Comparison of ENCODE assay signal across 20 cellular contexts in genomic region chr16:51321251-51321650, GRCh38.
"Had no signal": no experiment of that assay in that cellular context is flagged by ENCODE, and none has a peak within 500 bp of the region (broad histone marks: within the 10 kb centered on the region; RNA-seq: fewer than 3 reads in every experiment).

No MANE protein-coding gene starts in this region.

- H3K9ac ChIP-seq: parathyroid adenoma had no signal

- H3K27me3 Mint-ChIP-seq: activated B cell treated with CpG ODN at 0.5 μM for 24 hours; activated CD8-positive, alpha-beta T cell treated with anti-CD3 and anti-CD28 coated beads for 36 hours; activated naive CD4-positive, alpha-beta T cell treated with anti-CD3 and anti-CD28 coated beads, Interleukin-2, amount 10 ng/mL, durations not matched to agents 7 days and 5 days; activated naive CD8-positive, alpha-beta T cell treated with anti-CD3 and anti-CD28 coated beads, Interleukin-2, amount 50 U/mL, for 24 hours; effector memory CD8-positive, alpha-beta T cell; stimulated activated memory B cell treated with anti-CD40 and anti-IgM and Interleukin-4, amounts not matched to agents 10 μg/mL and 1 μg/mL and 100 μg/mL, for 72 hours had no signal

- ATAC-seq: activated CD8-positive, alpha-beta T cell treated with anti-CD3 and anti-CD28 coated beads for 36 hours; activated naive CD8-positive, alpha-beta T cell treated with anti-CD3 and anti-CD28 coated beads, Interleukin-2, amount 50 U/mL, for 24 hours; activated T-cell treated with anti-CD3 and anti-CD28 coated beads, Interleukin-2, amount 50 U/mL, for 4 hours; effector memory CD8-positive, alpha-beta T cell; left lobe of liver; stimulated activated memory B cell treated with anti-CD40 and anti-IgM and Interleukin-4, amounts not matched to agents 10 μg/mL and 1 μg/mL and 100 μg/mL, for 72 hours had no signal

- H3K36me3 ChIP-seq: sigmoid colon, spleen had no signal

- H3K79me2 ChIP-seq: hepatocyte, parathyroid adenoma had no signal

- H3K4me3 Mint-ChIP-seq: activated B cell treated with CpG ODN at 0.5 μM for 24 hours; activated CD8-positive, alpha-beta T cell treated with anti-CD3 and anti-CD28 coated beads for 36 hours; activated naive CD4-positive, alpha-beta T cell treated with anti-CD3 and anti-CD28 coated beads, Interleukin-2, amount 10 ng/mL, durations not matched to agents 7 days and 5 days; activated naive CD8-positive, alpha-beta T cell treated with anti-CD3 and anti-CD28 coated beads, Interleukin-2, amount 50 U/mL, for 24 hours; activated T-cell treated with anti-CD3 and anti-CD28 coated beads, Interleukin-2, amount 50 U/mL, for 4 hours; effector memory CD8-positive, alpha-beta T cell; nephron; stimulated activated memory B cell treated with anti-CD40 and anti-IgM and Interleukin-4, amounts not matched to agents 10 μg/mL and 1 μg/mL and 100 μg/mL, for 72 hours; T-helper 2 cell treated with Interferon-gamma antibody and Interleukin-4, amounts not matched to agents 5 μg/mL and 100 μg/mL, for 36 hours had no signal

- H3K27ac Mint-ChIP-seq: activated B cell treated with CpG ODN at 0.5 μM for 24 hours; activated CD8-positive, alpha-beta T cell treated with anti-CD3 and anti-CD28 coated beads for 36 hours; activated naive CD4-positive, alpha-beta T cell treated with anti-CD3 and anti-CD28 coated beads, Interleukin-2, amount 10 ng/mL, durations not matched to agents 7 days and 5 days; activated naive CD8-positive, alpha-beta T cell treated with anti-CD3 and anti-CD28 coated beads, Interleukin-2, amount 50 U/mL, for 24 hours; effector memory CD8-positive, alpha-beta T cell; nephron; stimulated activated memory B cell treated with anti-CD40 and anti-IgM and Interleukin-4, amounts not matched to agents 10 μg/mL and 1 μg/mL and 100 μg/mL, for 72 hours; T-helper 2 cell treated with Interferon-gamma antibody and Interleukin-4, amounts not matched to agents 5 μg/mL and 100 μg/mL, for 36 hours had no signal

- H3K9me3 ChIP-seq: sigmoid colon had no signal

- DNase-seq: activated B cell treated with CpG ODN at 0.5 μM for 24 hours; activated CD4-positive, alpha-beta T cell treated with anti-CD3 and anti-CD28 coated beads for 4 hours; activated CD8-positive, alpha-beta memory T cell treated with anti-CD3 and anti-CD28 coated beads, Interleukin-2, amount 50 U/mL, for 4 hours; activated CD8-positive, alpha-beta T cell treated with anti-CD3 and anti-CD28 coated beads for 36 hours; activated naive CD4-positive, alpha-beta T cell treated with anti-CD3 and anti-CD28 coated beads, Interleukin-2, amount 10 ng/mL, durations not matched to agents 7 days and 5 days; activated naive CD8-positive, alpha-beta T cell treated with anti-CD3 and anti-CD28 coated beads, Interleukin-2, amount 50 U/mL, for 24 hours; activated T-cell treated with anti-CD3 and anti-CD28 coated beads, Interleukin-2, amount 50 U/mL, for 4 hours; anterior cingulate cortex; effector memory CD8-positive, alpha-beta T cell; midbrain; sigmoid colon; spleen; stimulated activated CD4-positive, alpha-beta T cell treated with anti-CD3 and anti-CD28 coated beads, Interleukin-4, amount 100 ng/mL, for 4 hours; SW 1271 had no signal

- H3K9me3 Mint-ChIP-seq: activated B cell treated with CpG ODN at 0.5 μM for 24 hours; activated CD8-positive, alpha-beta T cell treated with anti-CD3 and anti-CD28 coated beads for 36 hours; activated naive CD4-positive, alpha-beta T cell treated with anti-CD3 and anti-CD28 coated beads, Interleukin-2, amount 10 ng/mL, durations not matched to agents 7 days and 5 days; nephron; stimulated activated memory B cell treated with anti-CD40 and anti-IgM and Interleukin-4, amounts not matched to agents 10 μg/mL and 1 μg/mL and 100 μg/mL, for 72 hours had no signal

- H3K4me1 Mint-ChIP-seq: activated B cell treated with CpG ODN at 0.5 μM for 24 hours; activated naive CD4-positive, alpha-beta T cell treated with anti-CD3 and anti-CD28 coated beads, Interleukin-2, amount 10 ng/mL, durations not matched to agents 7 days and 5 days; activated naive CD8-positive, alpha-beta T cell treated with anti-CD3 and anti-CD28 coated beads, Interleukin-2, amount 50 U/mL, for 24 hours; stimulated activated memory B cell treated with anti-CD40 and anti-IgM and Interleukin-4, amounts not matched to agents 10 μg/mL and 1 μg/mL and 100 μg/mL, for 72 hours had no signal

- H3K27me3 ChIP-seq: hepatocyte, sigmoid colon had no signal

- H3K4me2 ChIP-seq: hepatocyte had no signal

- H3K27ac ChIP-seq: hepatocyte, parathyroid adenoma, sigmoid colon, spleen had no signal

- H3K4me3 ChIP-seq: hepatocyte, sigmoid colon, spleen had no signal

- H2AFZ ChIP-seq: hepatocyte, parathyroid adenoma had no signal

- H3K4me1 ChIP-seq: parathyroid adenoma, sigmoid colon, spleen had no signal
